27 cellular contexts compared by ENCODE assay signal in the genomic region with DNA sequence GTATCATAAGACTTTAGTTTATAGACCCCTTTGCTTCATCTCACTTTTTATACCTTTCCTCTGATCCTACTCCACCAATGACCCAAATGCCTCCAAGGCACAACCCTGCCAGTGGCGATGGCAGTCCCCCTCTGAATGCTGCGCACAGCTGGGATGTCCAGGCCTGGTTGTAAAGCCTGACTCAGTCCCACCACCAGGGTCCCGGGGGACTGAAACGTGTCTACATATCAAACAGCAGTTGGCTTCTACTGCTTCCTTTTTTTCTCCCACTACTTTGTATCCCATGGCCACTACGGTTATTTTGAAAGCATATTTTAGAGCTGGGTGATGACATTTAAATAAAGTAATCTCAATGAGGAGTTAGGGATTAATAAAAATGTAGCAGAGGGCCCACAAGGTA.
"Had no signal": no experiment of that assay in that cellular context is flagged by ENCODE, and none has a peak within 500 bp of the region (broad histone marks: within the 10 kb centered on the region; RNA-seq: fewer than 3 reads in every experiment).

No MANE protein-coding gene starts in this region.

- H3K9me3 ChIP-seq: gastrocnemius medialis, mucosa of descending colon, thyroid gland, vagina had no signal

- H3K4me1 ChIP-seq: gastrocnemius medialis, heart right ventricle, left lung, parathyroid adenoma, stomach, thyroid gland, vagina had no signal

- H3K27me3 ChIP-seq: gastrocnemius medialis, left lung, thyroid gland, vagina had no signal

- H3K9ac ChIP-seq: parathyroid adenoma had no signal

- H3K36me3 Mint-ChIP-seq: mesothelial cell of epicardium; naive B cell; natural killer cell treated with Interleukin-12 subunit alpha and Interleukin-12 subunit beta and Interleukin-15 and Interleukin-18, amount 100 ng/mL, for 72 hours; stimulated activated effector memory CD8-positive, alpha-beta T cell treated with anti-CD3 and anti-CD28 coated beads, Interleukin-12 subunit alpha, Interleukin-12 subunit beta, amount 100 ng/mL, for 72 hours had no signal

- H2AFZ ChIP-seq: parathyroid adenoma had no signal

- H3K9me3 Mint-ChIP-seq: effector memory CD8-positive, alpha-beta T cell had no signal

- H3K27me3 Mint-ChIP-seq: effector memory CD8-positive, alpha-beta T cell; natural killer cell treated with Interleukin-12 subunit alpha and Interleukin-12 subunit beta and Interleukin-15 and Interleukin-18, amount 100 ng/mL, for 72 hours had no signal

- DNase-seq: effector memory CD8-positive, alpha-beta T cell; erythroblast; gastrocnemius medialis; heart right ventricle; hippocampal formation; left cardiac atrium; left lung; mesenchymal stem cell; mucosa of descending colon; naive B cell; stimulated activated CD4-positive, alpha-beta T cell treated with anti-CD3 and anti-CD28 coated beads, Interleukin-12 subunit alpha, Interleukin-12 subunit beta, amount 100 ng/mL, for 4 hours; stimulated activated CD4-positive, alpha-beta T cell treated with anti-CD3 and anti-CD28 coated beads, Interleukin-1b, Interleukin-23, amount 100 ng/mL, for 48 hours; stimulated activated CD4-positive, alpha-beta T cell treated with anti-CD3 and anti-CD28 coated beads, Interleukin-4, amount 100 ng/mL, for 1 hour; stimulated activated naive CD4-positive, alpha-beta T cell treated with Interleukin-2 at 50 U/mL for 16 hours; stomach; thyroid gland; trophoblast cell had no signal

- H3K4me3 Mint-ChIP-seq: effector memory CD8-positive, alpha-beta T cell; mesothelial cell of epicardium; naive B cell; natural killer cell treated with Interleukin-12 subunit alpha and Interleukin-12 subunit beta and Interleukin-15 and Interleukin-18, amount 100 ng/mL, for 72 hours; neural crest cell; stimulated activated effector memory CD8-positive, alpha-beta T cell treated with anti-CD3 and anti-CD28 coated beads, Interleukin-12 subunit alpha, Interleukin-12 subunit beta, amount 100 ng/mL, for 72 hours had no signal

- H3K79me2 ChIP-seq: parathyroid adenoma had no signal

- H3K36me3 ChIP-seq: gastrocnemius medialis, heart right ventricle, left lung, stomach, thyroid gland, vagina had no signal

- H3K4me3 ChIP-seq: coronary artery, gastrocnemius medialis, heart right ventricle, left lung, mucosa of descending colon, smooth muscle cell, stomach, thyroid gland, vagina had no signal

- H3K4me1 Mint-ChIP-seq: naive B cell; neural crest cell; stimulated activated effector memory CD8-positive, alpha-beta T cell treated with anti-CD3 and anti-CD28 coated beads, Interleukin-12 subunit alpha, Interleukin-12 subunit beta, amount 100 ng/mL, for 72 hours had no signal

- ATAC-seq: effector memory CD8-positive, alpha-beta T cell; gastrocnemius medialis; heart right ventricle; left cardiac atrium; mucosa of descending colon; natural killer cell treated with Interleukin-12 subunit alpha and Interleukin-12 subunit beta and Interleukin-15 and Interleukin-18, amount 100 ng/mL, for 72 hours; sciatic nerve; stimulated activated effector memory CD8-positive, alpha-beta T cell treated with anti-CD3 and anti-CD28 coated beads, Interleukin-12 subunit alpha, Interleukin-12 subunit beta, amount 100 ng/mL, for 72 hours had no signal

- H3K27ac ChIP-seq: coronary artery, gastrocnemius medialis, heart right ventricle, left lung, parathyroid adenoma, stomach, thyroid gland, vagina had no signal

- H3K27ac Mint-ChIP-seq: effector memory CD8-positive, alpha-beta T cell; mesothelial cell of epicardium; naive B cell; natural killer cell treated with Interleukin-12 subunit alpha and Interleukin-12 subunit beta and Interleukin-15 and Interleukin-18, amount 100 ng/mL, for 72 hours; progenitor cell of endocrine pancreas; stimulated activated effector memory CD8-positive, alpha-beta T cell treated with anti-CD3 and anti-CD28 coated beads, Interleukin-12 subunit alpha, Interleukin-12 subunit beta, amount 100 ng/mL, for 72 hours had no signal

- H3K4me2 ChIP-seq: smooth muscle cell had no signal
